ENCODE assay signal across 18 cellular contexts in genomic region chr5:116176124-116176523, GRCh38.
DNase-seq lines count a peak whose midpoint lies in the region; ATAC-seq and TF ChIP-seq lines count a peak whose summit lies in the region.
"Had no signal": no experiment of that assay in that cellular context is flagged by ENCODE, and none has a peak within 500 bp of the region (broad histone marks: within the 10 kb centered on the region; RNA-seq: fewer than 3 reads in every experiment).

No MANE protein-coding gene starts in this region.

- no peaks in the 10 kb centered on the region for H3K4me1 Mint-ChIP-seq in activated T-cell treated with anti-CD3 and anti-CD28 coated beads, Interleukin-2, amount 50 U/mL, for 72 hours (ENCODE audit: low read depth)
- H3K4me1 Mint-ChIP-seq: GM23338 had no signal

- no peaks in the 10 kb centered on the region for H3K9me1 ChIP-seq in IMR-90 (ENCODE audit: insufficient read depth, low read length)

- no peak overlapping the region for H3K23ac ChIP-seq in IMR-90 (ENCODE audit: low read depth, low read length)

- no peak overlapping the region for H2AK9ac ChIP-seq in IMR-90 (replicated peaks; ENCODE audit: low read depth, low read length, poor library complexity)

- no peaks in the 10 kb centered on the region for H3K9me3 ChIP-seq in IMR-90 (ENCODE audit: control insufficient read depth, insufficient read depth, low read length)
- H3K9me3 ChIP-seq: Caco-2 had no signal

- no peak overlapping the region for H2AFZ ChIP-seq in IMR-90 (replicated peaks; ENCODE audit: low read length, poor library complexity)
- H2AFZ ChIP-seq: GM23338 had no signal

- dilution Hi-C loops in IMR-90 (cut with HindIII; ENCODE audit: low sequenced_read_pairs, unreplicated experiment), result no loop called here

- no peak overlapping the region for H2BK20ac ChIP-seq in IMR-90 (ENCODE audit: low read depth, low read length)

- H3K9ac ChIP-seq in IMR-90 (ENCODE audit: low read depth, low read length), result no peak overlapping the region

- no peak overlapping the region for H4K91ac ChIP-seq in IMR-90 (ENCODE audit: insufficient read depth, low read depth, low read length)

- no peak overlapping the region for H3K56ac ChIP-seq in IMR-90 (ENCODE audit: extremely low read depth, insufficient read depth, low read length)

- no peak overlapping the region for H4K5ac ChIP-seq in IMR-90 (ENCODE audit: low read depth, low read length)

- no peaks in the 10 kb centered on the region for H3K27me3 Mint-ChIP-seq in activated T-cell treated with anti-CD3 and anti-CD28 coated beads, Interleukin-2, amount 50 U/mL, for 72 hours (ENCODE audit: low read depth)

- TF ChIP-seq POLR2A in IMR-90 (IDR thresholded peaks at IDR 0.05; ENCODE audit: low read depth, low read length), result no peak

- no peaks in the 10 kb centered on the region for H3K36me3 ChIP-seq in IMR-90 (ENCODE audit: control insufficient read depth, insufficient read depth, low read length)

- H3K4me3 ChIP-seq in IMR-90 (ENCODE audit: insufficient read depth, low read depth, low read length) (no peak overlapping the region), choroid plexus epithelial cell (ENCODE audit: low read depth, low read length) (no peak overlapping the region)
- H3K4me3 ChIP-seq: GM23338, SK-N-MC had no signal

- H3K9me3 Mint-ChIP-seq in activated T-cell treated with anti-CD3 and anti-CD28 coated beads, Interleukin-2, amount 50 U/mL, for 72 hours, result peaks cover 4% of the 10 kb centered on the region in 2 donors
- H3K9me3 Mint-ChIP-seq: GM23338 had no signal

- H3K18ac ChIP-seq in IMR-90 (ENCODE audit: low read depth, low read length), result no peak overlapping the region

- H2BK120ac ChIP-seq in IMR-90 (ENCODE audit: low read depth, low read length), result no peak overlapping the region

- no peaks in the 10 kb centered on the region for H3K4me1 ChIP-seq in IMR-90 (ENCODE audit: control insufficient read depth, insufficient read depth, low read length)
- H3K4me1 ChIP-seq: Caco-2 had no signal

- H4K8ac ChIP-seq in IMR-90 (ENCODE audit: low read depth in 2 of 2, low read length in 2 of 2), result no peak overlapping the region

- no peak overlapping the region for H2AK5ac ChIP-seq in IMR-90 (ENCODE audit: low read depth, low read length)

- no peak for TF ChIP-seq RAD21 in IMR-90 (IDR thresholded peaks at IDR 0.05; ENCODE audit: low read length)

- H4K20me1 ChIP-seq in IMR-90 (ENCODE audit: insufficient read depth, low read length), result no peaks in the 10 kb centered on the region

- no peak overlapping the region for H3K27ac Mint-ChIP-seq in activated T-cell treated with anti-CD3 and anti-CD28 coated beads, Interleukin-2, amount 50 U/mL, for 72 hours

- H3K27me3 ChIP-seq in IMR-90 (ENCODE audit: control insufficient read depth, insufficient read depth, low read length), result no peaks in the 10 kb centered on the region

- TF ChIP-seq CTCF in IMR-90 (conservative IDR thresholded peaks at IDR 0.05; ENCODE audit: low read depth, low read length) (no peak), choroid plexus epithelial cell (conservative IDR thresholded peaks at IDR 0.05; ENCODE audit: low read depth, low read length) (no peak)

- no TSS peak for BruUV-seq in IMR-90 (replicated peaks; lab: Mats Ljungman, UMichigan)

- no peak overlapping the region for H3K27ac ChIP-seq in IMR-90 (ENCODE audit: insufficient read depth, low read length)
- H3K27ac ChIP-seq: SK-N-MC had no signal

- no peak overlapping the region for H2BK15ac ChIP-seq in IMR-90 (ENCODE audit: low read depth, low read length)

- H3K79me1 ChIP-seq in IMR-90 (ENCODE audit: low read depth in 1 of 2, low read length in 2 of 2), result peaks cover 0 to 3% of the 10 kb centered on the region in 2 experiments; a peak in 1 of 4 replicates

- H3K4me3 Mint-ChIP-seq in activated T-cell treated with anti-CD3 and anti-CD28 coated beads, Interleukin-2, amount 50 U/mL, for 72 hours, result no peak overlapping the region
- H3K4me3 Mint-ChIP-seq: GM23338 had no signal

- H3K14ac ChIP-seq in IMR-90 (replicated peaks; ENCODE audit: low read depth, low read length), result no peak overlapping the region

- ATAC-seq in IMR-90 (ENCODE audit: low read depth), result no peak
- no peak for ATAC-seq in activated T-cell treated with anti-CD3 and anti-CD28 coated beads, Interleukin-2, amount 50 U/mL, for 72 hours (replicated peaks in 1 of 2)
- no peak for ATAC-seq in GM18870 (IDR thresholded peaks at IDR 0.05; ENCODE audit: unreplicated experiment)
- ATAC-seq in HG02678 (IDR thresholded peaks at IDR 0.05; ENCODE audit: unreplicated experiment), result no peak
- ATAC-seq: GM23338 had no signal

- CTCF ChIA-PET in IMR-90 (lab: Yijun Ruan, JAX), result interaction anchor here (0.7 kb wide), 1 partner anchor 201 kb away, joined by 3 read pairs; no protein-coding TSS in a partner anchor

- H3K4me2 ChIP-seq in IMR-90 (ENCODE audit: low read depth, low read length), result no peak overlapping the region
- H3K4me2 ChIP-seq: GM23338 had no signal

- H2BK5ac ChIP-seq in IMR-90 (ENCODE audit: low read depth, low read length, poor library complexity, severe bottlenecking), result no peak overlapping the region

- DNase-seq in EL (peak; percentile 24), IMR-90 (peak; percentile 2), choroid plexus epithelial cell (ENCODE audit: low read depth) (peak; percentile 7), myocyte (ENCODE audit: low read depth) (peak; percentile 42)
- no peak for DNase-seq in activated T-cell treated with anti-CD3 and anti-CD28 coated beads, Interleukin-2, amount 50 U/mL, for 72 hours
- no peak for DNase-seq in effector CD4-positive, alpha-beta T cell
- DNase-seq: AML-193, Caco-2, Kasumi-1, MV-4-11, NCI-H1436 treated with DMSO at 0.1 percent for 48 hours, NCI-H2081 treated with DMSO at 0.1 percent for 48 hours, NCI-H524 treated with DMSO at 0.1 percent for 48 hours, RPMI8226 had no signal

- in situ Hi-C loops in IMR-90 (cut with MboI; ENCODE audit: low sequenced_read_pairs), result no loop called here

- no peak overlapping the region for H3K4ac ChIP-seq in IMR-90 (ENCODE audit: low read depth, low read length)

- WGBS in IMR-90 (ENCODE audit: extremely low coverage in 2 of 2, insufficient read length in 1 of 2), 2 experiments, result no CpG with 5 or more reads among the region's 6 CpGs

- intact Hi-C loops in IMR-90 (cut with micrococcal nuclease), result no loop called here

- POLR2A ChIA-PET in IMR-90 (lab: Charles Lee; ENCODE audit: unreplicated experiment), result no interaction called here

- peaks cover 0 to 5% of the 10 kb centered on the region in 2 donors for H3K36me3 Mint-ChIP-seq in activated T-cell treated with anti-CD3 and anti-CD28 coated beads, Interleukin-2, amount 50 U/mL, for 72 hours (ENCODE audit: insufficient read depth in 2 of 2)

TF ChIP-seq in IMR-90, 13 proteins besides CTCF, POLR2A, EP300 and RAD21:
- TF ChIP-seq RCOR1 (IDR thresholded peaks at IDR 0.05; ENCODE audit: insufficient replicate concordance, low read length) (no peak), RFX5 (IDR thresholded peaks at IDR 0.05; ENCODE audit: low read depth, low read length) (no peak), CHD1 (IDR thresholded peaks at IDR 0.05; ENCODE audit: low read depth, low read length) (no peak), BHLHE40 (IDR thresholded peaks at IDR 0.05; ENCODE audit: low read depth, low read length) (no peak), CEBPB (IDR thresholded peaks at IDR 0.05; ENCODE audit: low read depth, low read length) (no peak), SMC3 (IDR thresholded peaks at IDR 0.05; ENCODE audit: low read depth, low read length) (no peak), MAZ (IDR thresholded peaks at IDR 0.05; ENCODE audit: borderline replicate concordance, low read depth, low read length) (no peak), ELK1 (IDR thresholded peaks at IDR 0.05; ENCODE audit: borderline replicate concordance, low read depth, low read length) (no peak), MXI1 (IDR thresholded peaks at IDR 0.05; ENCODE audit: borderline replicate concordance, low read depth, low read length) (no peak), NFE2L2 (IDR thresholded peaks at IDR 0.05; ENCODE audit: low read depth, low read length) (no peak), FOS (IDR thresholded peaks at IDR 0.05; ENCODE audit: low read depth, low read length) (no peak)
- TF ChIP-seq, protein P1, sequence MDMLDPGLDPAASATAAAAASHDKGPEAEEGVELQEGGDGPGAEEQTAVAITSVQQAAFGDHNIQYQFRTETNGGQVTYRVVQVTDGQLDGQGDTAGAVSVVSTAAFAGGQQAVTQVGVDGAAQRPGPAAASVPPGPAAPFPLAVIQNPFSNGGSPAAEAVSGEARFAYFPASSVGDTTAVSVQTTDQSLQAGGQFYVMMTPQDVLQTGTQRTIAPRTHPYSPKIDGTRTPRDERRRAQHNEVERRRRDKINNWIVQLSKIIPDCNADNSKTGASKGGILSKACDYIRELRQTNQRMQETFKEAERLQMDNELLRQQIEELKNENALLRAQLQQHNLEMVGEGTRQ (IDR thresholded peaks at IDR 0.05; ENCODE audit: low read depth, low read length), result no peak

Comparison
In these comparisons a context has a peak if more than half of its experiments do, and no peak if none do; other contexts are left out.
1. DNase-seq: peak in EL (single experiment), IMR-90 (single experiment), choroid plexus epithelial cell (single experiment) and myocyte (single experiment); none in activated T-cell treated with anti-CD3 and anti-CD28 coated beads, Interleukin-2, amount 50 U/mL, for 72 hours (0 of 2) and effector CD4-positive, alpha-beta T cell (single experiment).